28 cellular contexts compared by ENCODE assay signal in the genomic region with DNA sequence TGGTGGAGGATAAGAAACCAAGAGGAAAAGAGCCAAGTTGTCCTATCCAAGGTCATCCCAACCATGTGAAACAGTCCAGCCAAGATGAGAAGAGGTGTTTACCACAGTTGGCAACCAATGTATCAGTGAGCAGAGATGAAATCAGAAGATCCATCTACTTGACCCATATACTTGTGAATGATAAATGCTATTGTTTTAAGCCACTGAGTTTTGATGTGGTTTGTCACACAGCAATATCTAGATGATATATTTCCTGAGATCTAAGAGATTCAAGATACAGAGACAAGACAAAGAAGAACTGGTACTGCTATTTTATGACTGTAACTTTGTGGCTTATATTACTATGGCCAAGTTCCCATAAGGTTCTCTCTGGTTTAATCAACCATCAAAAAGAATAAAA.
"Had no signal": no experiment of that assay in that cellular context is flagged by ENCODE, and none has a peak within 500 bp of the region (broad histone marks: within the 10 kb centered on the region; RNA-seq: fewer than 3 reads in every experiment).

No MANE protein-coding gene starts in this region.

- H3K4me3 ChIP-seq: adrenal gland, body of pancreas, colonic mucosa, esophagus squamous epithelium, gastroesophageal sphincter, heart right ventricle had no signal

- H3K9me3 ChIP-seq: adrenal gland, body of pancreas, colonic mucosa, esophagus squamous epithelium had no signal

- FAIRE-seq: endometrium, endothelial cell of umbilical vein had no signal

- ATAC-seq: activated CD4-positive, CD25-positive, alpha-beta regulatory T cell treated with anti-CD3 and anti-CD28 coated beads, Interleukin-2, amount 50 U/mL, for 24 hours; activated CD8-positive, alpha-beta T cell treated with anti-CD3 and anti-CD28 coated beads for 36 hours; activated naive CD8-positive, alpha-beta T cell treated with anti-CD3 and anti-CD28 coated beads, Interleukin-2, amount 50 U/mL, for 24 hours; activated T-cell treated with anti-CD3 and anti-CD28 coated beads, Interleukin-2, amount 50 U/mL, for 4 hours; body of pancreas; gastroesophageal sphincter; heart right ventricle had no signal

- H3K36me3 ChIP-seq: adrenal gland, colonic mucosa, esophagus squamous epithelium, gastroesophageal sphincter, heart right ventricle, WERI-Rb-1 had no signal

- DNase-seq: activated B cell treated with CpG ODN at 0.5 μM for 24 hours; activated CD4-positive, alpha-beta T cell treated with anti-CD3 and anti-CD28 coated beads for 48 hours; activated CD4-positive, alpha-beta T cell treated with anti-CD3 and anti-CD28 coated beads, Interleukin-2, amount 50 U/mL, for 1 hour; activated CD4-positive, alpha-beta T cell treated with anti-CD3 and anti-CD28 coated beads, Interleukin-2, amount 50 U/mL, for 48 hours; activated CD8-positive, alpha-beta memory T cell treated with anti-CD3 and anti-CD28 coated beads for 24 hours; activated CD8-positive, alpha-beta T cell treated with anti-CD3 and anti-CD28 coated beads for 36 hours; activated effector memory CD4-positive, alpha-beta T cell treated with anti-CD3 and anti-CD28 coated beads, Interleukin-2, amount 50 U/mL, for 16 hours; activated naive CD4-positive, alpha-beta T cell treated with anti-CD3 and anti-CD28 coated beads for 36 hours; activated naive CD8-positive, alpha-beta T cell treated with anti-CD3 and anti-CD28 coated beads for 36 hours; activated naive CD8-positive, alpha-beta T cell treated with anti-CD3 and anti-CD28 coated beads, Interleukin-2, amount 50 U/mL, for 24 hours; activated T-cell treated with anti-CD3 and anti-CD28 coated beads, Interleukin-2, amount 50 U/mL, for 4 hours; adrenal gland; amygdala; aorta; body of pancreas; caudate nucleus; colonic mucosa; effector CD8-positive, alpha-beta T cell; esophagus squamous epithelium; foreskin melanocyte; heart right ventricle; T1000; WERI-Rb-1 had no signal

- H3K4me1 ChIP-seq: adrenal gland, body of pancreas, colonic mucosa, esophagus squamous epithelium, gastroesophageal sphincter, heart right ventricle had no signal

- H3K27ac ChIP-seq: adrenal gland, body of pancreas, colonic mucosa, epithelial cell of prostate, esophagus squamous epithelium, gastroesophageal sphincter, heart right ventricle, WERI-Rb-1 had no signal

- H3K27me3 ChIP-seq: adrenal gland, body of pancreas, colonic mucosa, esophagus squamous epithelium, gastroesophageal sphincter, heart right ventricle had no signal
